8 cellular contexts compared by ENCODE assay signal in the genomic region with DNA sequence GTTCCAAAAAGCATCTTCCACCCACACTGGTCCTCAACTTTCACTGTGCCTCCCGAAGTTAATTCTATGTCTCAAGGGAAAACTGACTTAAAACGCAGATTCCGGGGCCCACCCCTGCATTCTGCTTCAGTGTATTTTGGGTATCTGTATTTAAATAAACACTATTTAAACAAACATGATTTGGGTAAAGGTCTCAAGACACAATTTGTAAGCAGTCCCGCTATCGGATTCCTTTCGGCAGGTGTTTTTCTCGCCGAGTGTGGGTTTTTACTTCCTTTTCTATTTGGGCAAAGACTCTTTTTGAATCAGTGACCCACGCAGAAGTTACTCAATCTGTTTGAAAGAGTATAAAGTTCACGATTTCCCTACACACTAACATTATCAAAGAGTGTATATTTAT. TPM values are rescaled to one million over a fixed set of nuclear protein-coding genes. Genes with fewer than 3 reads are reported as not detected.
DNase-seq lines count a peak whose midpoint lies in the region; ATAC-seq, FAIRE-seq and TF ChIP-seq lines count a peak whose summit lies in the region.

No MANE protein-coding gene starts in this region.

- H3K27me3 ChIP-seq in BE2C, result no peaks in the 10 kb centered on the region
- H3K27me3 ChIP-seq in HUES6 (ENCODE audit: control insufficient read depth, insufficient read depth, low read length), result no peaks in the 10 kb centered on the region
- H3K27me3 ChIP-seq in breast epithelium, result no peaks in the 10 kb centered on the region
- H3K27me3 ChIP-seq in naive thymus-derived CD4-positive, alpha-beta T cell (ENCODE audit: control insufficient read depth in 2 of 2, insufficient read depth in 2 of 2, low read length in 2 of 2), result no peaks in the 10 kb centered on the region

- H3K36me3 ChIP-seq in BE2C (peaks cover 12% of the 10 kb centered on the region), HUES6 (ENCODE audit: control insufficient read depth, insufficient read depth, low read length) (0 out of 2 replicates have a peak, but pooled peaks cover 12% of the 10 kb centered on the region), breast epithelium (no peaks in the 10 kb centered on the region)
- no peaks in the 10 kb centered on the region for H3K36me3 ChIP-seq in naive thymus-derived CD4-positive, alpha-beta T cell (ENCODE audit: control insufficient read depth in 2 of 3, insufficient read depth in 3 of 3, low read length in 3 of 3)

- DNase-seq in BE2C (no peak), breast epithelium (ENCODE audit: low spot score in 2 of 2) (no peak), H54 (ENCODE audit: insufficient read length, low spot score) (no peak), urothelium cell line (ENCODE audit: low spot score) (no peak)
- no peak for DNase-seq in naive thymus-derived CD4-positive, alpha-beta T cell
- no peak for DNase-seq in stimulated activated CD4-positive, alpha-beta T cell treated with anti-CD3 and anti-CD28 coated beads, Interleukin-2, amount 100 ng/mL, for 48 hours

- no peak for FAIRE-seq in H54 (lab: Jason Lieb, UNC)
- no peak for FAIRE-seq in urothelium cell line (lab: Jason Lieb, UNC)

- H3K27ac ChIP-seq in HUES6 (ENCODE audit: low read depth, low read length) (no peak overlapping the region), breast epithelium (peak overlapping the region in 1 of 2 donors; percentile 85)
- H3K27ac ChIP-seq in naive thymus-derived CD4-positive, alpha-beta T cell (ENCODE audit: low read depth, low read length), result peak overlapping the region; percentile 89

- no peak for TF ChIP-seq POLR2A in breast epithelium (IDR thresholded peaks at IDR 0.05)
- TF ChIP-seq POLR2A in H54 (IDR thresholded peaks at IDR 0.05; ENCODE audit: low read depth, low read length), result no peak

- no peak for ATAC-seq in naive thymus-derived CD4-positive, alpha-beta T cell
- ATAC-seq in GM18907 (IDR thresholded peaks at IDR 0.05; ENCODE audit: unreplicated experiment), result no peak

- peak overlapping the region; percentile 97 for H3K9ac ChIP-seq in HUES6 (ENCODE audit: low read length)

- H3K9me3 ChIP-seq in BE2C (no peaks in the 10 kb centered on the region), HUES6 (ENCODE audit: control insufficient read depth, insufficient read depth, low read depth, low read length) (no peaks in the 10 kb centered on the region), breast epithelium (no peaks in the 10 kb centered on the region)
- no peaks in the 10 kb centered on the region for H3K9me3 ChIP-seq in naive thymus-derived CD4-positive, alpha-beta T cell (ENCODE audit: control insufficient read depth in 2 of 3, low read length in 3 of 3)

- H3K27me3 Mint-ChIP-seq in naive thymus-derived CD4-positive, alpha-beta T cell, result peaks cover 0 to 4% (median 0%) of the 10 kb centered on the region in 5 donors

- peak overlapping the region; percentile 80 to 96 (median 93) for H3K27ac Mint-ChIP-seq in naive thymus-derived CD4-positive, alpha-beta T cell

- peak overlapping the region; percentile 82 to 95 (median 92) for H3K4me3 Mint-ChIP-seq in naive thymus-derived CD4-positive, alpha-beta T cell

- peaks cover 0 to 19% (median 0%) of the 10 kb centered on the region in 5 donors for H3K36me3 Mint-ChIP-seq in naive thymus-derived CD4-positive, alpha-beta T cell

- H3K9me3 Mint-ChIP-seq in naive thymus-derived CD4-positive, alpha-beta T cell, result peaks cover 0 to 2% (median 0%) of the 10 kb centered on the region in 11 donors

- H3K4me3 ChIP-seq in BE2C (ENCODE audit: low read depth, low read length) (peak overlapping the region; percentile 91), HUES6 (ENCODE audit: low read depth, low read length) (peak overlapping the region; percentile 71), breast epithelium (peak overlapping the region; percentile 85 to 93 (median 91))
- peak overlapping the region; percentile 63 for H3K4me3 ChIP-seq in naive thymus-derived CD4-positive, alpha-beta T cell (ENCODE audit: low read length)

- intact Hi-C loops in breast epithelium (cut with DNase I; ENCODE audit: low total_unique reads), result no loop called here
- intact Hi-C loops in naive thymus-derived CD4-positive, alpha-beta T cell (cut with micrococcal nuclease), result loop anchor here (5.0 to 10.0 kb wide), 3 partner anchors 235 to 840 kb away; partner anchors contain the start of gene ZNF783 (in 1 of the 2)

- CTCF ChIA-PET in naive thymus-derived CD4-positive, alpha-beta T cell (lab: Charles Lee), result interaction anchor here (0.6 to 2.9 kb wide), 6 partner anchors 18 to 523 kb away, joined by 3 to 10 read pairs (median 4); no protein-coding TSS in a partner anchor

- TF ChIP-seq CTCF in BE2C (IDR thresholded peaks at IDR 0.05; ENCODE audit: low read depth, low read length), result no peak
- TF ChIP-seq CTCF in breast epithelium (IDR thresholded peaks at IDR 0.05), result no peak

- H3K4me1 ChIP-seq in BE2C, result no peaks in the 10 kb centered on the region
- H3K4me1 ChIP-seq in HUES6 (ENCODE audit: control insufficient read depth, insufficient read depth, low read length), result peaks cover 39% of the 10 kb centered on the region
- H3K4me1 ChIP-seq in breast epithelium, result peaks cover 0 to 5% of the 10 kb centered on the region in 2 donors
- H3K4me1 ChIP-seq in naive thymus-derived CD4-positive, alpha-beta T cell (ENCODE audit: control insufficient read depth in 2 of 2, insufficient read depth in 2 of 2, low read length in 2 of 2), result peaks cover 17 to 20% of the 10 kb centered on the region in 2 donors

- POLR2A ChIA-PET in naive thymus-derived CD4-positive, alpha-beta T cell (lab: Charles Lee), result interaction anchor here (1.0 to 4.7 kb wide), 9 partner anchors 21 to 329 kb away, joined by 3 to 25 read pairs (median 4); partner anchors contain the start of gene CUL1

- peaks cover 33 to 62% (median 55%) of the 10 kb centered on the region in 7 donors for H3K4me1 Mint-ChIP-seq in naive thymus-derived CD4-positive, alpha-beta T cell

RNA-seq across cellular contexts. Expression of gene PDIA4, which starts 1.2 kb away (rescaled TPM):
- polyA plus RNA-seq in BE2C (2012; ENCODE audit: insufficient read depth, insufficient read length, low read depth), result 134 TPM
- 100 to 1,000 TPM in 1 of 3 donors, 10 to 100 TPM in 2; 53.4 to 101 (median 68.3) TPM for total RNA-seq in breast epithelium
- 100 to 1,000 TPM in 1 of 5 experiments, 10 to 100 TPM in 4; 38.2 to 157 (median 73.7) TPM for total RNA-seq in naive thymus-derived CD4-positive, alpha-beta T cell
- polyA plus RNA-seq in naive thymus-derived CD4-positive, alpha-beta T cell, result 100 to 1,000 TPM in 1 of 2 donors, 10 to 100 TPM in 1; 83.2 to 112 TPM
